35 cellular contexts compared by ENCODE assay signal in genomic region chr3:58654466-58654865, GRCh38. TPM values are rescaled to one million over a fixed set of nuclear protein-coding genes. Genes with fewer than 3 reads are reported as not detected.
"Had no signal": no experiment of that assay in that cellular context is flagged by ENCODE, and none has a peak within 500 bp of the region (broad histone marks: within the 10 kb centered on the region; RNA-seq: fewer than 3 reads in every experiment).

No MANE protein-coding gene starts in this region.

- H3K9me3 ChIP-seq: ovary, psoas muscle, right lobe of liver, spleen, thoracic aorta, thyroid gland, tibial nerve, upper lobe of right lung, uterus had no signal

- H3K4me3 ChIP-seq: ovary, psoas muscle, right lobe of liver, skin epidermis, smooth muscle cell, spleen, thoracic aorta, thyroid gland, tibial nerve, upper lobe of right lung, uterus had no signal

- H3K27me3 ChIP-seq: ovary, right lobe of liver, thyroid gland, tibial nerve, upper lobe of right lung, uterus had no signal

- H3K27ac Mint-ChIP-seq: naive thymus-derived CD8-positive, alpha-beta T cell; nephron progenitor cell; progenitor cell of endocrine pancreas; stimulated activated memory B cell treated with anti-CD40 and anti-IgM and Interleukin-4, amounts not matched to agents 10 μg/mL and 1 μg/mL and 100 μg/mL, for 72 hours; stimulated activated naive CD8-positive, alpha-beta T cell treated with anti-CD3 and anti-CD28 coated beads, Interleukin-15, amount 100 ng/mL, for 72 hours; type B pancreatic cell had no signal

- H3K9ac ChIP-seq: parathyroid adenoma had no signal

- H3K4me2 ChIP-seq: smooth muscle cell had no signal

- H3K36me3 ChIP-seq: ovary, right lobe of liver, spleen, thoracic aorta, thyroid gland, tibial nerve, upper lobe of right lung, uterus had no signal

- H3K27ac ChIP-seq: ovary, parathyroid adenoma, psoas muscle, right lobe of liver, skin epidermis, spleen, thoracic aorta, thyroid gland, tibial nerve, upper lobe of right lung, uterus had no signal

- H3K4me1 Mint-ChIP-seq: naive B cell; neural crest cell; stimulated activated memory B cell treated with anti-CD40 and anti-IgM and Interleukin-4, amounts not matched to agents 10 μg/mL and 1 μg/mL and 100 μg/mL, for 72 hours; stimulated activated naive CD8-positive, alpha-beta T cell treated with anti-CD3 and anti-CD28 coated beads, Interleukin-15, amount 100 ng/mL, for 72 hours had no signal

- H3K4me1 ChIP-seq: parathyroid adenoma, psoas muscle, right lobe of liver, spleen, tibial nerve, upper lobe of right lung, uterus had no signal

- H3K4me3 Mint-ChIP-seq: naive B cell; naive thymus-derived CD8-positive, alpha-beta T cell; nephron progenitor cell; neural crest cell; stimulated activated memory B cell treated with anti-CD40 and anti-IgM and Interleukin-4, amounts not matched to agents 10 μg/mL and 1 μg/mL and 100 μg/mL, for 72 hours; stimulated activated naive CD8-positive, alpha-beta T cell treated with anti-CD3 and anti-CD28 coated beads, Interleukin-15, amount 100 ng/mL, for 72 hours; type B pancreatic cell had no signal

- H2AFZ ChIP-seq: parathyroid adenoma had no signal

- ATAC-seq: naive thymus-derived CD8-positive, alpha-beta T cell; psoas muscle; right cardiac atrium; right lobe of liver; stimulated activated memory B cell treated with anti-CD40 and anti-IgM and Interleukin-4, amounts not matched to agents 10 μg/mL and 1 μg/mL and 100 μg/mL, for 72 hours; stimulated activated naive CD8-positive, alpha-beta T cell treated with anti-CD3 and anti-CD28 coated beads, Interleukin-15, amount 100 ng/mL, for 72 hours; stimulated activated naive CD8-positive, alpha-beta T cell treated with anti-CD3 and anti-CD28 coated beads, Interleukin-15, Interleukin-2, amounts not matched to agents 100 U/mL and 50 U/mL, for 24 hours; upper lobe of right lung had no signal

- DNase-seq: naive B cell; nephron progenitor cell; occipital lobe; ovary; posterior cingulate gyrus; psoas muscle; right cardiac atrium; right lobe of liver; spleen; stimulated activated CD4-positive, alpha-beta T cell treated with anti-CD3 and anti-CD28 coated beads, Interleukin-12 subunit alpha, Interleukin-12 subunit beta, amount 100 ng/mL, for 4 hours; stimulated activated CD4-positive, alpha-beta T cell treated with anti-CD3 and anti-CD28 coated beads, Interleukin-1b, Interleukin-23, amount 100 ng/mL, for 48 hours; stimulated activated CD4-positive, alpha-beta T cell treated with anti-CD3 and anti-CD28 coated beads, Interleukin-4, amount 100 ng/mL, for 1 hour; stimulated activated CD4-positive, alpha-beta T cell treated with anti-CD3 and anti-CD28 coated beads, Interleukin-4, amount 100 ng/mL, for 4 hours; stimulated activated CD8-positive, alpha-beta memory T cell treated with anti-CD3 and anti-CD28 coated beads, Interleukin-4, amount 100 ng/mL, for 48 hours; stimulated activated naive CD4-positive, alpha-beta T cell; stimulated activated naive CD8-positive, alpha-beta T cell treated with anti-CD3 and anti-CD28 coated beads, Interleukin-15, amount 100 ng/mL, for 72 hours; stimulated activated naive CD8-positive, alpha-beta T cell treated with anti-CD3 and anti-CD28 coated beads, Interleukin-15, Interleukin-2, amounts not matched to agents 100 U/mL and 50 U/mL, for 24 hours; substantia nigra; thyroid gland; upper lobe of right lung; uterus had no signal

- H3K36me3 Mint-ChIP-seq: naive B cell; naive thymus-derived CD8-positive, alpha-beta T cell; stimulated activated memory B cell treated with anti-CD40 and anti-IgM and Interleukin-4, amounts not matched to agents 10 μg/mL and 1 μg/mL and 100 μg/mL, for 72 hours had no signal

- H3K9me3 Mint-ChIP-seq: naive thymus-derived CD8-positive, alpha-beta T cell; neural crest cell had no signal

RNA-seq across cellular contexts. Expression of gene FAM3D, which starts 12.1 kb away (rescaled TPM):
- total RNA-seq: myocyte; naive thymus-derived CD8-positive, alpha-beta T cell; occipital lobe; osteoblast; progenitor cell of endocrine pancreas; psoas muscle; renal cortical epithelial cell; right lobe of liver; temporal lobe; thoracic aorta; tibial nerve had no signal
- polyA plus RNA-seq: naive thymus-derived CD8-positive, alpha-beta T cell; ovary had no signal
